ENCODE assay signal across 13 cellular contexts in the genomic region with DNA sequence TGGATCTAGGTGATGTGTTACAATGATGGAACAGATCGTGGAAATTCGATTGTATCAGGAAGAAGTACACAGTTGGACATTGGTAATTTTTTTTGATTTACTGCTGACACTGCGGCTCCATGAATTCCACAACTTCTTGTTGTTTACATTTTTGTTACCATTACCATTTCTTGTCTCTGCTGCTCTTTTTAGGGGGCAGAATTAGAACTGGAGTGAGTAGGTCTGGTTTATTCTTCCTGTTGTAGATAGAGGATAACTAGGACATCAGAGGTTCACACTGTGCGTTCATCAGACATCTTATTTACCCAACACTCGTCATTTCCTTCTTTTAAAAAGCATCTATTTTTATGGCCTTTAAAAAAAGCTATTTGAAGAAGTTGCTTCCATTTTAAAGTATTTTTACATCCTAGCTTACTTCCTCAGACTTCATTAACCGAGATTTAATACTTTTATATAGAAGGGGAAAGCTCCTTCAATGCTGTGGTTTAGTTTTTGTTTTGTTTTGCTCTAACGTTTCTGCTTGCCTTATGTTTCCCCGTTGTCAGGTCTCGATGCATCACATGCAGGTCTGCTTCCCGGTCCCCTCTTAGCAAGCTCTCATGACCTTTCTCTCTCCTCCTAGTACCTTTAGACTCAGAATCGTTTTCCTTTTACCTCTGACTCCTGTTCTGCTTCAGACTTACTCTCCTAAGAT.
DNase-seq lines count a peak whose midpoint lies in the region; ATAC-seq and TF ChIP-seq lines count a peak whose summit lies in the region.
"Had no signal": no experiment of that assay in that cellular context is flagged by ENCODE, and none has a peak within 500 bp of the region (broad histone marks: within the 10 kb centered on the region; RNA-seq: fewer than 3 reads in every experiment).

No MANE protein-coding gene starts in this region.

- peak overlapping the region; percentile 34 to 73 (median 53) for H3K27ac Mint-ChIP-seq in CD4-positive, CD25-positive, alpha-beta regulatory T cell

- no peak overlapping the region for H3K9ac ChIP-seq in trophoblast cell (ENCODE audit: low read length)

- H3K27me3 Mint-ChIP-seq in CD4-positive, CD25-positive, alpha-beta regulatory T cell: no peaks in the 10 kb centered on the region

- H3K4ac ChIP-seq in trophoblast cell (ENCODE audit: low read depth, low read length): no peak overlapping the region

- no peak overlapping the region for H3K4me3 ChIP-seq in CD4-positive, CD25-positive, alpha-beta regulatory T cell (ENCODE audit: low read depth, low read length)
- H3K4me3 ChIP-seq in choroid plexus epithelial cell (ENCODE audit: low read depth, low read length): no peak overlapping the region
- no peak overlapping the region for H3K4me3 ChIP-seq in trophoblast cell (ENCODE audit: low read depth, low read length)
- H3K4me3 ChIP-seq in upper lobe of right lung: no peak overlapping the region
- H3K4me3 ChIP-seq: cardiac muscle cell had no signal

- H3K36me3 ChIP-seq in CD4-positive, CD25-positive, alpha-beta regulatory T cell (ENCODE audit: control insufficient read depth, insufficient read depth, low read length): no peaks in the 10 kb centered on the region
- H3K36me3 ChIP-seq in trophoblast cell (ENCODE audit: control insufficient read depth in 1 of 2, insufficient read depth in 2 of 2, low read length in 2 of 2) (no peaks in the 10 kb centered on the region), upper lobe of right lung (no peaks in the 10 kb centered on the region)
- H3K36me3 ChIP-seq: cardiac muscle cell had no signal

- no peak overlapping the region for H4K12ac ChIP-seq in trophoblast cell (ENCODE audit: low read depth, low read length)

- no peak overlapping the region for H3K14ac ChIP-seq in trophoblast cell (ENCODE audit: low read length)

- H3K79me1 ChIP-seq in trophoblast cell (ENCODE audit: low read length): no peaks in the 10 kb centered on the region

- peak in 1 of 2 donors; percentile 25 for ATAC-seq in CD4-positive, CD25-positive, alpha-beta regulatory T cell (ENCODE audit: low read depth in 2 of 2)
- ATAC-seq in GM19324 (IDR thresholded peaks at IDR 0.05; ENCODE audit: low FRiP score, unreplicated experiment): peak; percentile 43
- ATAC-seq in HG03159 (IDR thresholded peaks at IDR 0.05; ENCODE audit: unreplicated experiment): peak; percentile 47
- ATAC-seq in upper lobe of right lung: no peak

- DNase-seq in CD4-positive, CD25-positive, alpha-beta regulatory T cell: no peak
- peak; percentile 39 for DNase-seq in choroid plexus epithelial cell (ENCODE audit: low read depth)
- no peak for DNase-seq in trophoblast cell
- DNase-seq in T1000 (lab: John Stamatoyannopoulos, UW): no peak
- DNase-seq in upper lobe of right lung: no peak
- no peak for DNase-seq in mucosa of gallbladder (ENCODE audit: low spot score)
- DNase-seq: activated CD4-positive, alpha-beta T cell treated with anti-CD3 and anti-CD28 coated beads for 48 hours; NCI-H146 had no signal

- H2BK12ac ChIP-seq in trophoblast cell (ENCODE audit: low read length): no peak overlapping the region

- no peaks in the 10 kb centered on the region for H3K27me3 ChIP-seq in CD4-positive, CD25-positive, alpha-beta regulatory T cell (ENCODE audit: control insufficient read depth, insufficient read depth, low read length)
- H3K27me3 ChIP-seq in trophoblast cell (ENCODE audit: insufficient read depth, low read length) (no peaks in the 10 kb centered on the region), upper lobe of right lung (no peaks in the 10 kb centered on the region)
- H3K27me3 ChIP-seq: cardiac muscle cell had no signal

- no CpG with 5 or more reads among the region's 11 CpGs for WGBS in trophoblast cell (ENCODE audit: extremely low coverage, insufficient coverage, insufficient read length)

- H4K91ac ChIP-seq in trophoblast cell (ENCODE audit: low read depth, low read length): no peak overlapping the region

- H3K4me1 ChIP-seq in CD4-positive, CD25-positive, alpha-beta regulatory T cell (ENCODE audit: control insufficient read depth, insufficient read depth, low read length, poor library complexity, severe bottlenecking): peaks cover 10% of the 10 kb centered on the region
- H3K4me1 ChIP-seq in trophoblast cell (ENCODE audit: control insufficient read depth in 1 of 2, insufficient read depth in 2 of 2, low read length in 2 of 2): no peaks in the 10 kb centered on the region
- peaks cover 1% of the 10 kb centered on the region for H3K4me1 ChIP-seq in upper lobe of right lung

- peaks cover 55 to 71% (median 61%) of the 10 kb centered on the region in 4 donors for H3K4me1 Mint-ChIP-seq in CD4-positive, CD25-positive, alpha-beta regulatory T cell

- H2AK5ac ChIP-seq in trophoblast cell (ENCODE audit: low read length): no peak overlapping the region

- peaks cover 2% of the 10 kb centered on the region for H3K79me2 ChIP-seq in trophoblast cell (ENCODE audit: control insufficient read depth, insufficient read depth, low read length, poor library complexity)

- H3K27ac ChIP-seq in CD4-positive, CD25-positive, alpha-beta regulatory T cell (ENCODE audit: insufficient read depth, low read length, poor library complexity, severe bottlenecking): no peak overlapping the region
- H3K27ac ChIP-seq in trophoblast cell (ENCODE audit: low read depth, low read length) (no peak overlapping the region), upper lobe of right lung (no peak overlapping the region)
- H3K27ac ChIP-seq: C4-2B, cardiac muscle cell, HL-60 had no signal

- no peak overlapping the region for H3K23ac ChIP-seq in trophoblast cell (ENCODE audit: low read length)

- intact Hi-C loops in upper lobe of right lung (cut with DNase I): no loop called here

- H3K4me2 ChIP-seq in trophoblast cell (ENCODE audit: low read length): no peak overlapping the region

- H2AFZ ChIP-seq in trophoblast cell (ENCODE audit: insufficient read depth, low read length, poor library complexity): no peak overlapping the region

- H2BK5ac ChIP-seq in trophoblast cell (ENCODE audit: low read depth, low read length, poor library complexity): no peak overlapping the region

- H3K36me3 Mint-ChIP-seq in CD4-positive, CD25-positive, alpha-beta regulatory T cell: peaks cover 25% of the 10 kb centered on the region

- TF ChIP-seq CTCF in choroid plexus epithelial cell (conservative IDR thresholded peaks at IDR 0.05; ENCODE audit: low read depth, low read length): no peak
- no peak for TF ChIP-seq CTCF in upper lobe of right lung (IDR thresholded peaks at IDR 0.05)

- no peak overlapping the region for H2BK120ac ChIP-seq in trophoblast cell (ENCODE audit: insufficient read depth, low read length, poor library complexity)

- H4K8ac ChIP-seq in trophoblast cell (ENCODE audit: low read depth, low read length): no peak overlapping the region

- no peak overlapping the region for H3K18ac ChIP-seq in trophoblast cell (ENCODE audit: low read length)

- no peaks in the 10 kb centered on the region for H3K9me3 Mint-ChIP-seq in CD4-positive, CD25-positive, alpha-beta regulatory T cell

- H3K9me3 ChIP-seq in CD4-positive, CD25-positive, alpha-beta regulatory T cell (ENCODE audit: control insufficient read depth in 2 of 2, low read length in 2 of 2): no peaks in the 10 kb centered on the region
- no peaks in the 10 kb centered on the region for H3K9me3 ChIP-seq in trophoblast cell (ENCODE audit: insufficient read depth, low read depth, low read length)
- no peaks in the 10 kb centered on the region for H3K9me3 ChIP-seq in upper lobe of right lung

- H3K4me3 Mint-ChIP-seq in CD4-positive, CD25-positive, alpha-beta regulatory T cell: peak overlapping the region in 2 of 4 donors; percentile 2 to 54
